Comparison of ENCODE assay signal across 35 cellular contexts in genomic region chr1:166304131-166304530, GRCh38.
"Had no signal": no experiment of that assay in that cellular context is flagged by ENCODE, and none has a peak within 500 bp of the region (broad histone marks: within the 10 kb centered on the region; RNA-seq: fewer than 3 reads in every experiment).

No MANE protein-coding gene starts in this region.

- H3K36me3 ChIP-seq: adrenal gland, brain microvascular endothelial cell, breast epithelium had no signal

- ATAC-seq: activated CD8-positive, alpha-beta T cell treated with anti-CD3 and anti-CD28 coated beads for 36 hours; activated naive CD4-positive, alpha-beta T cell treated with anti-CD3 and anti-CD28 coated beads, Interleukin-2, amount 50 U/mL, for 72 hours; activated T-cell treated with anti-CD3 and anti-CD28 coated beads, Interleukin-2, amount 50 U/mL, for 4 hours; activated T-cell treated with anti-CD3 and anti-CD28 coated beads, Interleukin-2, amount 50 U/mL, for 72 hours; activated T-helper 17 cell treated with anti-CD3 and anti-CD28 coated beads, Interleukin-2, amount 50 U/mL, for 72 hours; body of pancreas; T-cell; T-helper 17 cell had no signal

- H3K4me1 Mint-ChIP-seq: activated B cell treated with CpG ODN at 0.5 μM for 24 hours; activated CD4-positive, alpha-beta T cell treated with anti-CD3 and anti-CD28 coated beads, Interleukin-2, amount 10 ng/mL, durations not matched to agents 24 days and 14 days; activated naive CD8-positive, alpha-beta T cell treated with anti-CD3 and anti-CD28 coated beads for 36 hours; activated T-helper 17 cell treated with anti-CD3 and anti-CD28 coated beads, Interleukin-2, amount 50 U/mL, for 72 hours; T-cell; T-helper 17 cell had no signal

- H3K9me3 Mint-ChIP-seq: activated B cell treated with CpG ODN at 0.5 μM for 24 hours; activated CD4-positive, alpha-beta memory T cell treated with anti-CD3 and anti-CD28 coated beads for 36 hours; activated CD4-positive, alpha-beta T cell treated with anti-CD3 and anti-CD28 coated beads, Interleukin-2, amount 10 ng/mL, durations not matched to agents 24 days and 14 days; activated naive CD4-positive, alpha-beta T cell treated with anti-CD3 and anti-CD28 coated beads for 36 hours; activated naive CD8-positive, alpha-beta T cell treated with anti-CD3 and anti-CD28 coated beads for 36 hours; activated T-helper 1 cell treated with anti-CD3 and anti-CD28 coated beads, Interleukin-12 subunit alpha, Interleukin-12 subunit beta, Interleukin-2, Interleukin-4 antibody, amounts not matched to agents 30 ng/mL and 10 ng/mL and 1 ng/mL, durations not matched to agents 14 hours and 24 hours and 36 hours had no signal

- H3K36me3 Mint-ChIP-seq: activated CD4-positive, alpha-beta memory T cell treated with anti-CD3 and anti-CD28 coated beads for 36 hours; activated naive CD4-positive, alpha-beta T cell treated with anti-CD3 and anti-CD28 coated beads, Interleukin-2, amount 50 U/mL, for 72 hours; activated naive CD8-positive, alpha-beta T cell treated with anti-CD3 and anti-CD28 coated beads for 36 hours; T-cell had no signal

- H3K4me3 Mint-ChIP-seq: activated B cell treated with CpG ODN at 0.5 μM for 24 hours; activated CD4-positive, alpha-beta memory T cell treated with anti-CD3 and anti-CD28 coated beads for 36 hours; activated CD4-positive, alpha-beta T cell treated with anti-CD3 and anti-CD28 coated beads, Interleukin-2, amount 10 ng/mL, durations not matched to agents 24 days and 14 days; activated CD8-positive, alpha-beta T cell treated with anti-CD3 and anti-CD28 coated beads for 36 hours; activated naive CD4-positive, alpha-beta T cell treated with anti-CD3 and anti-CD28 coated beads for 36 hours; activated naive CD8-positive, alpha-beta T cell treated with anti-CD3 and anti-CD28 coated beads for 36 hours; activated T-cell treated with anti-CD3 and anti-CD28 coated beads, Interleukin-2, amount 50 U/mL, for 4 hours; activated T-cell treated with anti-CD3 and anti-CD28 coated beads, Interleukin-2, amount 50 U/mL, for 72 hours; activated T-helper 1 cell treated with anti-CD3 and anti-CD28 coated beads, Interleukin-12 subunit alpha, Interleukin-12 subunit beta, Interleukin-2, Interleukin-4 antibody, amounts not matched to agents 30 ng/mL and 10 ng/mL and 1 ng/mL, durations not matched to agents 14 hours and 24 hours and 36 hours; activated T-helper 17 cell treated with anti-CD3 and anti-CD28 coated beads, Interleukin-2, amount 50 U/mL, for 72 hours; T-cell; T-helper 17 cell had no signal

- H3K27me3 ChIP-seq: adrenal gland, body of pancreas, brain microvascular endothelial cell, breast epithelium had no signal

- DNase-seq: activated B cell treated with CpG ODN at 0.5 μM for 24 hours; activated CD4-positive, alpha-beta memory T cell treated with anti-CD3 and anti-CD28 coated beads for 36 hours; activated CD4-positive, alpha-beta T cell treated with anti-CD3 and anti-CD28 coated beads for 4 hours; activated CD4-positive, alpha-beta T cell treated with anti-CD3 and anti-CD28 coated beads, Interleukin-2, amount 10 ng/mL, durations not matched to agents 24 days and 14 days; activated CD4-positive, alpha-beta T cell treated with anti-CD3 and anti-CD28 coated beads, Interleukin-2, amount 50 U/mL, for 1 hour; activated CD4-positive, alpha-beta T cell treated with anti-CD3 and anti-CD28 coated beads, Interleukin-2, amount 50 U/mL, for 4 hours; activated CD4-positive, CD25-positive, alpha-beta regulatory T cell treated with anti-CD3 and anti-CD28 coated beads, Interleukin-2, amount 50 U/mL, for 72 hours; activated CD8-positive, alpha-beta memory T cell treated with anti-CD3 and anti-CD28 coated beads, Interleukin-2, amount 50 U/mL, for 4 hours; activated CD8-positive, alpha-beta T cell treated with anti-CD3 and anti-CD28 coated beads for 36 hours; activated effector memory CD4-positive, alpha-beta T cell treated with anti-CD3 and anti-CD28 coated beads, Interleukin-2, amount 50 U/mL, for 16 hours; activated gamma-delta T cell treated with Interleukin-2 at 50 U/mL for 16 hours; activated naive CD4-positive, alpha-beta T cell; activated naive CD4-positive, alpha-beta T cell treated with anti-CD3 and anti-CD28 coated beads for 36 hours; activated naive CD4-positive, alpha-beta T cell treated with anti-CD3 and anti-CD28 coated beads, Interleukin-2, amount 50 U/mL, for 16 hours; activated naive CD8-positive, alpha-beta T cell treated with anti-CD3 and anti-CD28 coated beads for 36 hours; activated T-cell treated with anti-CD3 and anti-CD28 coated beads for 4 hours; activated T-cell treated with anti-CD3 and anti-CD28 coated beads, Interleukin-2, amount 50 U/mL, for 1 hour; activated T-cell treated with anti-CD3 and anti-CD28 coated beads, Interleukin-2, amount 50 U/mL, for 4 hours; activated T-cell treated with anti-CD3 and anti-CD28 coated beads, Interleukin-2, amount 50 U/mL, for 72 hours; adrenal gland; amniotic stem cell; aorta; body of pancreas; brain microvascular endothelial cell; central memory CD4-positive, alpha-beta T cell; T-cell; T-helper 17 cell; T1000 had no signal

- FAIRE-seq: astrocyte, TTC549 had no signal

- H3K4me1 ChIP-seq: adrenal gland, body of pancreas, breast epithelium had no signal

- H3K9me3 ChIP-seq: adrenal gland, body of pancreas, breast epithelium had no signal

- H3K4me3 ChIP-seq: adrenal gland, body of pancreas, breast epithelium had no signal

- H3K27ac ChIP-seq: adrenal gland, body of pancreas, brain microvascular endothelial cell, breast epithelium, VCaP had no signal

- H3K27ac Mint-ChIP-seq: activated B cell treated with CpG ODN at 0.5 μM for 24 hours; activated CD4-positive, alpha-beta memory T cell treated with anti-CD3 and anti-CD28 coated beads for 36 hours; activated CD4-positive, alpha-beta T cell treated with anti-CD3 and anti-CD28 coated beads, Interleukin-2, amount 10 ng/mL, durations not matched to agents 24 days and 14 days; activated CD8-positive, alpha-beta T cell treated with anti-CD3 and anti-CD28 coated beads for 36 hours; activated naive CD4-positive, alpha-beta T cell treated with anti-CD3 and anti-CD28 coated beads for 36 hours; activated naive CD4-positive, alpha-beta T cell treated with anti-CD3 and anti-CD28 coated beads, Interleukin-2, amount 50 U/mL, for 72 hours; activated naive CD8-positive, alpha-beta T cell treated with anti-CD3 and anti-CD28 coated beads for 36 hours; activated T-cell treated with anti-CD3 and anti-CD28 coated beads, Interleukin-2, amount 50 U/mL, for 72 hours; activated T-helper 1 cell treated with anti-CD3 and anti-CD28 coated beads, Interleukin-12 subunit alpha, Interleukin-12 subunit beta, Interleukin-2, Interleukin-4 antibody, amounts not matched to agents 30 ng/mL and 10 ng/mL and 1 ng/mL, durations not matched to agents 14 hours and 24 hours and 36 hours; activated T-helper 17 cell treated with anti-CD3 and anti-CD28 coated beads, Interleukin-2, amount 50 U/mL, for 72 hours; T-cell; T-helper 17 cell had no signal

- H3K27me3 Mint-ChIP-seq: activated B cell treated with CpG ODN at 0.5 μM for 24 hours; activated CD4-positive, alpha-beta T cell treated with anti-CD3 and anti-CD28 coated beads, Interleukin-2, amount 10 ng/mL, durations not matched to agents 24 days and 14 days; T-helper 17 cell had no signal
